18 cellular contexts compared by ENCODE assay signal in the genomic region with DNA sequence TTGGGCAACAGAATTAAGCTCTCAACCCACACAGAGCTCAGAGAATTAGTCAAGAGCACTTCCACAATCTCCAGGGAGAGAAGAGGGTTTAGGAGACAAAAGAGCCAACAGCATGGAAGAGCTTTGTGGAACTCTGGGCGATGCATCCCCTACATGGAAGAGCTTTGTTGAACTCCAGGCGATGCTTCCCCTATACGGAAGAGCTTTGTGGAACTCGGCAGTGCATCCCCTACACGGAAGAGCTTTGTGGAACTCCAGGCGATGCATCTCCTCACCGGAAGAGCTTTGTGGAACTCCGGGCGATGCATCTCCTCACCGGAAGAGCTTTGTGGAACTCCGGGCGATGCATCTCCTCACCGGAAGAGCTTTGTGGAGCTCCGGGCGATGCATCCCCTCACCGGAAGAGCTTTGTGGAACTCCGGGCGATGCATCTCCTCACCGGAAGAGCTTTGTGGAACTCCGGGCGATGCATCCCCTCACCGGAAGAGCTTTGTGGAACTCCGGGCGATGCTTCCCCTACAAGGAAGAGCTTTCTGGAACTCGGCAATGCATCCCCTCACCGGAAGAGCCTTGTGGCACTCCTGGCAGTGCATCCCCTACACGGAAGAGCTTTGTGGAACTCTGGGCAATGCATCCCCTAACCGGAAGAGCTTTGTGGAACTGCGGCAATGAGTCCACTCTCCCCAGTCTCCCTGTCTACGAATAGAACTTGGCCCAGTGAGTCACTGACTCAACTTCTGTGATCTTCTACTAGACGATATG.
"Had no signal": no experiment of that assay in that cellular context is flagged by ENCODE, and none has a peak within 500 bp of the region (broad histone marks: within the 10 kb centered on the region; RNA-seq: fewer than 3 reads in every experiment).

No MANE protein-coding gene starts in this region.

- H3K4me1 Mint-ChIP-seq: activated naive CD4-positive, alpha-beta T cell treated with anti-CD3 and anti-CD28 coated beads, Interleukin-2, amount 10 ng/mL, durations not matched to agents 7 days and 5 days; activated naive CD8-positive, alpha-beta T cell treated with anti-CD3 and anti-CD28 coated beads for 36 hours; T-cell had no signal

- H3K4me3 Mint-ChIP-seq: activated CD8-positive, alpha-beta T cell treated with anti-CD3 and anti-CD28 coated beads for 36 hours; activated naive CD4-positive, alpha-beta T cell treated with anti-CD3 and anti-CD28 coated beads, Interleukin-2, amount 10 ng/mL, durations not matched to agents 7 days and 5 days; activated naive CD8-positive, alpha-beta T cell treated with anti-CD3 and anti-CD28 coated beads for 36 hours; activated T-cell treated with anti-CD3 and anti-CD28 coated beads, Interleukin-2, amount 50 U/mL, for 72 hours; T-cell had no signal

- H3K36me3 Mint-ChIP-seq: activated naive CD4-positive, alpha-beta T cell treated with anti-CD3 and anti-CD28 coated beads, Interleukin-2, amount 10 ng/mL, durations not matched to agents 7 days and 5 days; activated naive CD8-positive, alpha-beta T cell treated with anti-CD3 and anti-CD28 coated beads for 36 hours; T-cell had no signal

- DNase-seq: activated CD4-positive, alpha-beta T cell treated with anti-CD3 and anti-CD28 coated beads for 4 hours; activated CD8-positive, alpha-beta memory T cell treated with anti-CD3 and anti-CD28 coated beads, Interleukin-2, amount 50 U/mL, for 4 hours; activated CD8-positive, alpha-beta T cell treated with anti-CD3 and anti-CD28 coated beads for 36 hours; activated gamma-delta T cell treated with Interleukin-2 at 50 U/mL for 16 hours; activated naive CD4-positive, alpha-beta T cell treated with anti-CD3 and anti-CD28 coated beads, Interleukin-2, amount 10 ng/mL, durations not matched to agents 7 days and 5 days; activated naive CD8-positive, alpha-beta T cell treated with anti-CD3 and anti-CD28 coated beads for 36 hours; activated T-cell treated with anti-CD3 and anti-CD28 coated beads, Interleukin-2, amount 50 U/mL, for 72 hours; brain microvascular endothelial cell; cerebellar nuclear complex; NCI-H1092; NCI-H1694; NCI-H446; PC-3; SIG-M5; T-cell; WERI-Rb-1 had no signal

- H3K9me3 Mint-ChIP-seq: activated CD8-positive, alpha-beta T cell treated with anti-CD3 and anti-CD28 coated beads for 36 hours; activated naive CD4-positive, alpha-beta T cell treated with anti-CD3 and anti-CD28 coated beads, Interleukin-2, amount 10 ng/mL, durations not matched to agents 7 days and 5 days; activated naive CD8-positive, alpha-beta T cell treated with anti-CD3 and anti-CD28 coated beads for 36 hours; activated T-cell treated with anti-CD3 and anti-CD28 coated beads, Interleukin-2, amount 50 U/mL, for 72 hours; activated T-helper 2 cell treated with anti-CD3 and anti-CD28 coated beads, Interferon-gamma antibody, Interleukin-2, Interleukin-4, amounts not matched to agents 10 μg/mL and 5 μg/mL and 100 μg/mL, durations not matched to agents 14 hours and 24 hours and 36 hours; T-cell had no signal

- H3K27ac Mint-ChIP-seq: activated CD8-positive, alpha-beta T cell treated with anti-CD3 and anti-CD28 coated beads for 36 hours; activated naive CD4-positive, alpha-beta T cell treated with anti-CD3 and anti-CD28 coated beads, Interleukin-2, amount 10 ng/mL, durations not matched to agents 7 days and 5 days; activated naive CD8-positive, alpha-beta T cell treated with anti-CD3 and anti-CD28 coated beads for 36 hours; activated T-cell treated with anti-CD3 and anti-CD28 coated beads, Interleukin-2, amount 50 U/mL, for 72 hours; activated T-helper 2 cell treated with anti-CD3 and anti-CD28 coated beads, Interferon-gamma antibody, Interleukin-2, Interleukin-4, amounts not matched to agents 10 μg/mL and 5 μg/mL and 100 μg/mL, durations not matched to agents 14 hours and 24 hours and 36 hours; T-cell had no signal

- FAIRE-seq: colon had no signal

- H3K27me3 Mint-ChIP-seq: activated CD8-positive, alpha-beta T cell treated with anti-CD3 and anti-CD28 coated beads for 36 hours; activated naive CD4-positive, alpha-beta T cell treated with anti-CD3 and anti-CD28 coated beads, Interleukin-2, amount 10 ng/mL, durations not matched to agents 7 days and 5 days had no signal

- ATAC-seq: activated CD8-positive, alpha-beta T cell treated with anti-CD3 and anti-CD28 coated beads for 36 hours; activated T-cell treated with anti-CD3 and anti-CD28 coated beads, Interleukin-2, amount 50 U/mL, for 72 hours; PC-3; T-cell had no signal
